ENCODE assay signal across 1 cellular context in genomic region chr2:218024871-218025270, GRCh38.
TF ChIP-seq lines count a peak whose summit lies in the region.

No MANE protein-coding gene starts in this region.

TF ChIP-seq in IMR-90, 13 proteins besides CTCF, POLR2A, EP300 and RAD21 (continued from another document):
- TF ChIP-seq MXI1 (IDR thresholded peaks at IDR 0.05; ENCODE audit: borderline replicate concordance, low read depth, low read length) (no peak), MAZ (IDR thresholded peaks at IDR 0.05; ENCODE audit: borderline replicate concordance, low read depth, low read length) (no peak), RFX5 (IDR thresholded peaks at IDR 0.05; ENCODE audit: low read depth, low read length) (no peak), MAFK (IDR thresholded peaks at IDR 0.05; ENCODE audit: low read depth, low read length) (no peak), RCOR1 (IDR thresholded peaks at IDR 0.05; ENCODE audit: insufficient replicate concordance, low read length) (no peak)
